20 cellular contexts compared by ENCODE assay signal in the genomic region with DNA sequence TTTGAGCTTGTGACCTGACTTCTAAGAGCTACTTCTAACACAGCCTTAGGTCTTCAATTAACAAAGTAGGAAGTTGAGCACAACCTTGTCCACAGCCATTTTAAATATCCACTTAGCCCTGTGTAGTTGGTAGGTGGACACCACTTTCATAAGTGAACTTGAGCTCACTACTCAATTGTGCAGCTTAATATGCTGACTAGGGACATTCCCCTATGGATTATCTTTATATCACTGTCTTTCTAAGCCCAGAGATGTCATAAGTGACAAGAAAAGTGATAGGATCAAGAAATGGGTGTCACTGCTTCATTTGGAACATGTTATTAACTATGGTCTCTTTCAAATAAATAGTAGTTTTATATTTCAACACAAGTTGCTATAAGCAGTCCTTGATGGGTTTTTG. TPM values are rescaled to one million over a fixed set of nuclear protein-coding genes. Genes with fewer than 3 reads are reported as not detected.
DNase-seq lines count a peak whose midpoint lies in the region; ATAC-seq and TF ChIP-seq lines count a peak whose summit lies in the region.
"Had no signal": no experiment of that assay in that cellular context is flagged by ENCODE, and none has a peak within 500 bp of the region (broad histone marks: within the 10 kb centered on the region; RNA-seq: fewer than 3 reads in every experiment).

No MANE protein-coding gene starts in this region.

- no peak overlapping the region for H2BK20ac ChIP-seq in IMR-90 (ENCODE audit: low read depth, low read length)

- no peak overlapping the region for H2BK120ac ChIP-seq in IMR-90 (ENCODE audit: low read depth, low read length)

- H3K36me3 ChIP-seq in IMR-90 (ENCODE audit: control insufficient read depth, insufficient read depth, low read length) (peaks cover 26% of the 10 kb centered on the region), prostate gland (peaks cover 6 to 13% of the 10 kb centered on the region in 2 donors), aorta (ENCODE audit: control insufficient read depth in 1 of 2, insufficient read depth in 2 of 2, low read length in 1 of 2) (peaks cover 3 to 4% of the 10 kb centered on the region in 2 donors)

- peak overlapping the region; percentile 91 for H3K27ac Mint-ChIP-seq in activated naive CD4-positive, alpha-beta T cell treated with anti-CD3 and anti-CD28 coated beads, Interleukin-2, amount 10 ng/mL, durations not matched to agents 7 days and 5 days
- peak overlapping the region; percentile 42 for H3K27ac Mint-ChIP-seq in activated T-helper 1 cell treated with anti-CD3 and anti-CD28 coated beads, Interleukin-12 subunit alpha, Interleukin-12 subunit beta, Interleukin-2, Interleukin-4 antibody, amounts not matched to agents 30 ng/mL and 10 ng/mL and 1 ng/mL, durations not matched to agents 14 hours and 24 hours and 36 hours
- H3K27ac Mint-ChIP-seq: endodermal cell had no signal

- H3K4me1 ChIP-seq in IMR-90 (ENCODE audit: control insufficient read depth, insufficient read depth, low read length) (no peaks in the 10 kb centered on the region), prostate gland (replicated peaks) (no peaks in the 10 kb centered on the region), aorta (ENCODE audit: control insufficient read depth in 1 of 2, insufficient read depth in 2 of 2, low read length in 2 of 2) (no peaks in the 10 kb centered on the region)

- H3K14ac ChIP-seq in IMR-90 (replicated peaks; ENCODE audit: low read depth, low read length) = no peak overlapping the region

- BruUV-seq in IMR-90 (replicated peaks; lab: Mats Ljungman, UMichigan) = no TSS peak

- H3K79me1 ChIP-seq in IMR-90 (ENCODE audit: low read depth in 1 of 2, low read length in 2 of 2) = peaks cover 3 to 14% of the 10 kb centered on the region in 2 experiments; a peak in 1 of 4 replicates

- H3K36me3 Mint-ChIP-seq in activated naive CD4-positive, alpha-beta T cell treated with anti-CD3 and anti-CD28 coated beads, Interleukin-2, amount 10 ng/mL, durations not matched to agents 7 days and 5 days = peaks cover 47% of the 10 kb centered on the region
- peaks cover 28% of the 10 kb centered on the region for H3K36me3 Mint-ChIP-seq in activated T-helper 1 cell treated with anti-CD3 and anti-CD28 coated beads, Interleukin-12 subunit alpha, Interleukin-12 subunit beta, Interleukin-2, Interleukin-4 antibody, amounts not matched to agents 30 ng/mL and 10 ng/mL and 1 ng/mL, durations not matched to agents 14 hours and 24 hours and 36 hours (ENCODE audit: low read depth)

- TF ChIP-seq POLR2A in IMR-90 (IDR thresholded peaks at IDR 0.05; ENCODE audit: low read depth, low read length) (no peak), prostate gland (IDR thresholded peaks at IDR 0.05) (no peak)

- dilution Hi-C loops in IMR-90 (cut with HindIII; ENCODE audit: low sequenced_read_pairs, unreplicated experiment) = no loop called here

- no peak overlapping the region for H4K8ac ChIP-seq in IMR-90 (ENCODE audit: low read depth in 2 of 2, low read length in 2 of 2)

- H3K27me3 ChIP-seq in IMR-90 (ENCODE audit: control insufficient read depth, insufficient read depth, low read length) (no peaks in the 10 kb centered on the region), prostate gland (replicated peaks; ENCODE audit: insufficient read depth) (no peaks in the 10 kb centered on the region), aorta (ENCODE audit: control insufficient read depth in 1 of 2, insufficient read depth in 2 of 2, low read length in 1 of 2) (no peaks in the 10 kb centered on the region)
- H3K27me3 ChIP-seq: heart left ventricle, right atrium auricular region had no signal

- H3K23ac ChIP-seq in IMR-90 (ENCODE audit: low read depth, low read length) = no peak overlapping the region

- peaks cover 7% of the 10 kb centered on the region; the same call in 1 of the 2 replicates for H4K20me1 ChIP-seq in IMR-90 (ENCODE audit: insufficient read depth, low read length)

- H2BK5ac ChIP-seq in IMR-90 (ENCODE audit: low read depth, low read length, poor library complexity, severe bottlenecking) = no peak overlapping the region

- no peak overlapping the region for H3K27ac ChIP-seq in IMR-90 (ENCODE audit: insufficient read depth, low read length)
- H3K27ac ChIP-seq in prostate gland = peak overlapping the region; percentile 41 to 44
- H3K27ac ChIP-seq in aorta (ENCODE audit: low read depth in 1 of 2, low read length in 2 of 2) = no peak overlapping the region
- H3K27ac ChIP-seq: KMS-11, left ventricle myocardium inferior, right atrium auricular region, RWPE1 had no signal

- in situ Hi-C loops in IMR-90 (cut with MboI; ENCODE audit: low sequenced_read_pairs) = no loop called here

- CTCF ChIA-PET in activated naive CD4-positive, alpha-beta T cell treated with anti-CD3 and anti-CD28 coated beads, Interleukin-2, amount 10 ng/mL, durations not matched to agents 7 days and 5 days (lab: Charles Lee) = interaction anchor here (0.8 to 1.7 kb wide), 5 partner anchors 15 to 101 kb away, joined by 3 to 7 read pairs (median 4); a partner anchor contains a TSS
- CTCF ChIA-PET in IMR-90 (lab: Yijun Ruan, JAX) = interaction anchor here (0.6 to 1.5 kb wide), 3 partner anchors 22 to 199 kb away, joined by 3 to 7 read pairs (median 5); no protein-coding TSS in a partner anchor

- no peaks in the 10 kb centered on the region for H3K9me3 Mint-ChIP-seq in activated naive CD4-positive, alpha-beta T cell treated with anti-CD3 and anti-CD28 coated beads, Interleukin-2, amount 10 ng/mL, durations not matched to agents 7 days and 5 days
- no peaks in the 10 kb centered on the region for H3K9me3 Mint-ChIP-seq in activated T-helper 1 cell treated with anti-CD3 and anti-CD28 coated beads, Interleukin-12 subunit alpha, Interleukin-12 subunit beta, Interleukin-2, Interleukin-4 antibody, amounts not matched to agents 30 ng/mL and 10 ng/mL and 1 ng/mL, durations not matched to agents 14 hours and 24 hours and 36 hours
- H3K9me3 Mint-ChIP-seq: endodermal cell had no signal

- H3K27me3 Mint-ChIP-seq in activated naive CD4-positive, alpha-beta T cell treated with anti-CD3 and anti-CD28 coated beads, Interleukin-2, amount 10 ng/mL, durations not matched to agents 7 days and 5 days = no peaks in the 10 kb centered on the region
- H3K27me3 Mint-ChIP-seq in activated T-helper 1 cell treated with anti-CD3 and anti-CD28 coated beads, Interleukin-12 subunit alpha, Interleukin-12 subunit beta, Interleukin-2, Interleukin-4 antibody, amounts not matched to agents 30 ng/mL and 10 ng/mL and 1 ng/mL, durations not matched to agents 14 hours and 24 hours and 36 hours (ENCODE audit: insufficient read depth) = no peaks in the 10 kb centered on the region

- no peak for ATAC-seq in IMR-90 (ENCODE audit: low read depth)
- ATAC-seq in left cardiac atrium = no peak
- ATAC-seq in aorta (ENCODE audit: low FRiP score) = no peak
- ATAC-seq: heart left ventricle had no signal

- H3K4me3 Mint-ChIP-seq in activated naive CD4-positive, alpha-beta T cell treated with anti-CD3 and anti-CD28 coated beads, Interleukin-2, amount 10 ng/mL, durations not matched to agents 7 days and 5 days = no peak overlapping the region
- H3K4me3 Mint-ChIP-seq in activated T-helper 1 cell treated with anti-CD3 and anti-CD28 coated beads, Interleukin-12 subunit alpha, Interleukin-12 subunit beta, Interleukin-2, Interleukin-4 antibody, amounts not matched to agents 30 ng/mL and 10 ng/mL and 1 ng/mL, durations not matched to agents 14 hours and 24 hours and 36 hours = no peak overlapping the region
- H3K4me3 Mint-ChIP-seq: endodermal cell had no signal

- H4K91ac ChIP-seq in IMR-90 (ENCODE audit: insufficient read depth, low read depth, low read length) = no peak overlapping the region

- no peak overlapping the region for H4K5ac ChIP-seq in IMR-90 (ENCODE audit: low read depth, low read length)

- H3K9me1 ChIP-seq in IMR-90 (ENCODE audit: insufficient read depth, low read length) = peaks cover 3% of the 10 kb centered on the region; the same call in 1 of the 2 replicates

- no peak for TF ChIP-seq RAD21 in IMR-90 (IDR thresholded peaks at IDR 0.05; ENCODE audit: low read length)

- no peak overlapping the region for H2BK15ac ChIP-seq in IMR-90 (ENCODE audit: low read depth, low read length)

- H2AK9ac ChIP-seq in IMR-90 (replicated peaks; ENCODE audit: low read depth, low read length, poor library complexity) = no peak overlapping the region

- H3K4me1 Mint-ChIP-seq in activated naive CD4-positive, alpha-beta T cell treated with anti-CD3 and anti-CD28 coated beads, Interleukin-2, amount 10 ng/mL, durations not matched to agents 7 days and 5 days = peaks cover 70% of the 10 kb centered on the region
- peaks cover 61% of the 10 kb centered on the region for H3K4me1 Mint-ChIP-seq in activated T-helper 1 cell treated with anti-CD3 and anti-CD28 coated beads, Interleukin-12 subunit alpha, Interleukin-12 subunit beta, Interleukin-2, Interleukin-4 antibody, amounts not matched to agents 30 ng/mL and 10 ng/mL and 1 ng/mL, durations not matched to agents 14 hours and 24 hours and 36 hours (ENCODE audit: low read depth)

- H3K4ac ChIP-seq in IMR-90 (ENCODE audit: low read depth, low read length) = no peak overlapping the region

- H3K9me3 ChIP-seq in IMR-90 (ENCODE audit: control insufficient read depth, insufficient read depth, low read length) = no peaks in the 10 kb centered on the region
- H3K9me3 ChIP-seq in prostate gland = no peaks in the 10 kb centered on the region
- no peaks in the 10 kb centered on the region for H3K9me3 ChIP-seq in aorta (ENCODE audit: control insufficient read depth, low read length)
- H3K9me3 ChIP-seq: heart left ventricle, left ventricle myocardium inferior, right atrium auricular region had no signal

- no peak overlapping the region for H3K9ac ChIP-seq in IMR-90 (ENCODE audit: low read depth, low read length)
- H3K9ac ChIP-seq: KMS-11 had no signal

- H3K4me2 ChIP-seq in IMR-90 (ENCODE audit: low read depth, low read length) = no peak overlapping the region
- H3K4me2 ChIP-seq: KMS-11 had no signal

- DNase-seq in activated naive CD4-positive, alpha-beta T cell treated with anti-CD3 and anti-CD28 coated beads, Interleukin-2, amount 10 ng/mL, durations not matched to agents 7 days and 5 days = no peak
- DNase-seq in activated naive CD4-positive, alpha-beta T cell treated with anti-CD3 and anti-CD28 coated beads, Interleukin-2, amount 50 U/mL, for 16 hours = no peak
- DNase-seq in IMR-90 (no peak), prostate gland (ENCODE audit: low spot score) (no peak), cerebellar nuclear complex (lab: John Stamatoyannopoulos, UW) (no peak), left cardiac atrium (no peak), aorta (no peak)
- no peak for DNase-seq in activated T-helper 1 cell treated with anti-CD3 and anti-CD28 coated beads, Interleukin-12 subunit alpha, Interleukin-12 subunit beta, Interleukin-2, Interleukin-4 antibody, amounts not matched to agents 30 ng/mL and 10 ng/mL and 1 ng/mL, durations not matched to agents 14 hours and 24 hours and 36 hours (ENCODE audit: low spot score)
- DNase-seq: activated CD4-positive, alpha-beta T cell treated with anti-CD3 and anti-CD28 coated beads, Interleukin-2, amount 50 U/mL, for 48 hours; COR-L47; endodermal cell; heart left ventricle; left ventricle myocardium inferior; NCI-H1048; NCI-H2029 treated with DMSO at 0.1 percent for 48 hours had no signal

- TF ChIP-seq CTCF in IMR-90 (conservative IDR thresholded peaks at IDR 0.05; ENCODE audit: low read depth, low read length) (no peak), prostate gland (IDR thresholded peaks at IDR 0.05) (no peak)

- no peak overlapping the region for H2AK5ac ChIP-seq in IMR-90 (ENCODE audit: low read depth, low read length)

- H3K56ac ChIP-seq in IMR-90 (ENCODE audit: extremely low read depth, insufficient read depth, low read length) = no peak overlapping the region

- H3K4me3 ChIP-seq in IMR-90 (ENCODE audit: insufficient read depth, low read depth, low read length) = no peak overlapping the region
- no peak overlapping the region for H3K4me3 ChIP-seq in prostate gland
- no peak overlapping the region for H3K4me3 ChIP-seq in aorta (ENCODE audit: low read length in 2 of 2)
- H3K4me3 ChIP-seq: heart left ventricle, left ventricle myocardium inferior, right atrium auricular region had no signal

- no peak overlapping the region for H3K18ac ChIP-seq in IMR-90 (ENCODE audit: low read depth, low read length)

- POLR2A ChIA-PET in IMR-90 (lab: Charles Lee; ENCODE audit: unreplicated experiment) = no interaction called here

- intact Hi-C loops in IMR-90 (cut with micrococcal nuclease) (no loop called here), prostate gland (cut with DNase I) (no loop called here), left cardiac atrium (cut with DNase I) (no loop called here), aorta (cut with DNase I) (no loop called here)
- intact Hi-C loops in activated T-helper 1 cell treated with anti-CD3 and anti-CD28 coated beads, Interleukin-12 subunit alpha, Interleukin-12 subunit beta, Interleukin-2, Interleukin-4 antibody, amounts not matched to agents 30 ng/mL and 10 ng/mL and 1 ng/mL, durations not matched to agents 14 hours and 24 hours and 36 hours (cut with micrococcal nuclease) = loop anchor here (5.0 kb wide), 2 partner anchors 155 to 1165 kb away; a partner anchor contains a TSS

- no peak overlapping the region for H2AFZ ChIP-seq in IMR-90 (replicated peaks; ENCODE audit: low read length, poor library complexity)

RNA-seq across cellular contexts. Expression of a gene that starts 4.0 kb away (rescaled TPM):
- total RNA-seq in IMR-90 (2012; rRNA removed) (71.1 and 219 TPM in 2 replicates), prostate gland (10 to 100 TPM; 32.9 to 66.4 TPM), left cardiac atrium (100 to 1,000 TPM; 567 to 582 TPM), aorta (100 to 1,000 TPM in 1 of 2 donors, 10 to 100 TPM in 1; 98.4 to 107 TPM)
- polyA plus RNA-seq in IMR-90 (2012; rRNA removed) (144 and 149 TPM in 2 replicates), aorta (100 to 1,000 TPM; 118 to 256 TPM)
- 87.3 and 230 TPM in 2 replicates for polyA plus RNA-seq in IMR-90 (2012; cell fraction: cytosol; rRNA removed)
- 19.7 and 67.4 TPM in 2 replicates for polyA plus RNA-seq in IMR-90 (2012; cell fraction: nucleus; rRNA removed; ENCODE audit: low replicate concordance)
- total RNA-seq in activated T-helper 1 cell treated with anti-CD3 and anti-CD28 coated beads, Interleukin-12 subunit alpha, Interleukin-12 subunit beta, Interleukin-2, Interleukin-4 antibody, amounts not matched to agents 30 ng/mL and 10 ng/mL and 1 ng/mL, durations not matched to agents 14 hours and 24 hours and 36 hours = 205 and 216 TPM in 2 replicates

RNA-seq across cellular contexts. Expression of a gene that starts 38.0 kb away (rescaled TPM):
- 69.7 and 71.1 TPM in 2 replicates for total RNA-seq in IMR-90 (2012; rRNA removed)
- 11.4 and 15.2 TPM in 2 replicates for polyA plus RNA-seq in IMR-90 (2012; rRNA removed)
- polyA plus RNA-seq in IMR-90 (2012; cell fraction: cytosol; rRNA removed) = 3.4 and 6.2 TPM in 2 replicates
- polyA plus RNA-seq in IMR-90 (2012; cell fraction: nucleus; rRNA removed; ENCODE audit: low replicate concordance) = 2.9 and 20.1 TPM in 2 replicates
- total RNA-seq in activated T-helper 1 cell treated with anti-CD3 and anti-CD28 coated beads, Interleukin-12 subunit alpha, Interleukin-12 subunit beta, Interleukin-2, Interleukin-4 antibody, amounts not matched to agents 30 ng/mL and 10 ng/mL and 1 ng/mL, durations not matched to agents 14 hours and 24 hours and 36 hours = 44.1 and 46.0 TPM in 2 replicates
- 10 to 100 TPM; 50.2 to 57.9 TPM for total RNA-seq in prostate gland
- 10 to 100 TPM; 32.9 to 41.2 TPM for total RNA-seq in left cardiac atrium
- 10 to 100 TPM; 33.4 to 35.2 TPM for total RNA-seq in aorta
- 10 to 100 TPM in 1 of 2 donors, 1 to 10 TPM in 1; 3.3 to 14.3 TPM for polyA plus RNA-seq in aorta

RNA-seq across cellular contexts. Expression of a gene that starts 38.8 kb away (rescaled TPM):
- total RNA-seq in IMR-90 (2012; rRNA removed) (19.7 and 21.1 TPM in 2 replicates), prostate gland (10 to 100 TPM; 82.6 to 89.0 TPM), left cardiac atrium (10 to 100 TPM; 23.7 to 25.2 TPM), aorta (100 to 1,000 TPM; 105 to 114 TPM)
- polyA plus RNA-seq in IMR-90 (2012; rRNA removed) (15.0 and 18.2 TPM in 2 replicates), aorta (10 to 100 TPM in 1 of 2 donors, 1 to 10 TPM in 1; 5.6 to 15.1 TPM)
- polyA plus RNA-seq in IMR-90 (2012; cell fraction: cytosol; rRNA removed) = 6.1 and 6.3 TPM in 2 replicates
- polyA plus RNA-seq in IMR-90 (2012; cell fraction: nucleus; rRNA removed; ENCODE audit: low replicate concordance) = 26.7 and 54.4 TPM in 2 replicates
- total RNA-seq in activated T-helper 1 cell treated with anti-CD3 and anti-CD28 coated beads, Interleukin-12 subunit alpha, Interleukin-12 subunit beta, Interleukin-2, Interleukin-4 antibody, amounts not matched to agents 30 ng/mL and 10 ng/mL and 1 ng/mL, durations not matched to agents 14 hours and 24 hours and 36 hours = 78.4 and 87.8 TPM in 2 replicates

RNA-seq across cellular contexts. Expression of a gene that starts 53.3 kb away (rescaled TPM):
- total RNA-seq in IMR-90 (2012; rRNA removed) = not detected in 2 replicates
- polyA plus RNA-seq in IMR-90 (2012; rRNA removed) = not detected in 2 replicates
- not detected in 2 replicates for polyA plus RNA-seq in IMR-90 (2012; cell fraction: cytosol; rRNA removed)
- not detected in 2 replicates for polyA plus RNA-seq in IMR-90 (2012; cell fraction: nucleus; rRNA removed; ENCODE audit: low replicate concordance)
- total RNA-seq in activated T-helper 1 cell treated with anti-CD3 and anti-CD28 coated beads, Interleukin-12 subunit alpha, Interleukin-12 subunit beta, Interleukin-2, Interleukin-4 antibody, amounts not matched to agents 30 ng/mL and 10 ng/mL and 1 ng/mL, durations not matched to agents 14 hours and 24 hours and 36 hours = 134 and 145 TPM in 2 replicates
- 1 to 10 TPM; 1.2 to 1.7 TPM for total RNA-seq in prostate gland
- 1 to 10 TPM in 1 of 2 donors, under 1 TPM in 1; 0.76 to 1.4 TPM for total RNA-seq in left cardiac atrium
- total RNA-seq in aorta = 1 to 10 TPM; 1.1 to 3.0 TPM
- polyA plus RNA-seq in aorta = not detected
- total RNA-seq: Daoy, endodermal cell, NCI-H460 had no signal

RNA-seq across cellular contexts. Expression of a gene that starts 54.9 kb away (rescaled TPM):
- not detected in 2 replicates for total RNA-seq in IMR-90 (2012; rRNA removed)
- polyA plus RNA-seq in IMR-90 (2012; rRNA removed) = not detected in 2 replicates
- polyA plus RNA-seq in IMR-90 (2012; cell fraction: cytosol; rRNA removed) = not detected in 2 replicates
- polyA plus RNA-seq in IMR-90 (2012; cell fraction: nucleus; rRNA removed; ENCODE audit: low replicate concordance) = not detected in 2 replicates
- total RNA-seq in activated T-helper 1 cell treated with anti-CD3 and anti-CD28 coated beads, Interleukin-12 subunit alpha, Interleukin-12 subunit beta, Interleukin-2, Interleukin-4 antibody, amounts not matched to agents 30 ng/mL and 10 ng/mL and 1 ng/mL, durations not matched to agents 14 hours and 24 hours and 36 hours = 486 and 491 TPM in 2 replicates
- 1 to 10 TPM in 1 of 2 donors, under 1 TPM in 1; 0.55 to 4.4 TPM for total RNA-seq in prostate gland
- 1 to 10 TPM in 1 of 2 donors, under 1 TPM in 1; 0.86 to 2.0 TPM for total RNA-seq in left cardiac atrium
- 1 to 10 TPM; 3.0 to 3.9 TPM for total RNA-seq in aorta
- 1 to 10 TPM in 1 of 2 donors, under 1 TPM in 1; 0.36 to 3.3 TPM for polyA plus RNA-seq in aorta
- total RNA-seq: left ventricle myocardium inferior, NCI-H460 had no signal

Comparison
In these comparisons a context has a peak if more than half of its experiments do, and no peak if none do; other contexts are left out.
1. H3K27ac ChIP-seq: peak in prostate gland (2 of 2); none in IMR-90 (single experiment) and aorta (0 of 2).